ENCODE assay signal across 8 cellular contexts in genomic region chr17:69047368-69048263, GRCh38. TPM values are rescaled to one million over a fixed set of nuclear protein-coding genes. Genes with fewer than 3 reads are reported as not detected.
DNase-seq lines count a peak whose midpoint lies in the region; ATAC-seq and TF ChIP-seq lines count a peak whose summit lies in the region.

No MANE protein-coding gene starts in this region.

- peaks cover 3% of the 10 kb centered on the region for H3K4me1 Mint-ChIP-seq in activated CD4-positive, alpha-beta memory T cell treated with anti-CD3 and anti-CD28 coated beads for 36 hours (ENCODE audit: low read depth)

- no TSS peak for BruUV-seq in mammary epithelial cell (replicated peaks; lab: Mats Ljungman, UMichigan)

- no peaks in the 10 kb centered on the region for H3K36me3 ChIP-seq in HUES6 (ENCODE audit: control insufficient read depth, insufficient read depth, low read length)
- no peaks in the 10 kb centered on the region for H3K36me3 ChIP-seq in mammary epithelial cell (ENCODE audit: insufficient read depth, low read length)
- H3K36me3 ChIP-seq in transverse colon: no peaks in the 10 kb centered on the region

- no peaks in the 10 kb centered on the region for H3K36me3 Mint-ChIP-seq in activated CD4-positive, alpha-beta memory T cell treated with anti-CD3 and anti-CD28 coated beads for 36 hours
- H3K36me3 Mint-ChIP-seq in activated naive CD4-positive, alpha-beta T cell treated with anti-CD3 and anti-CD28 coated beads, Interleukin-2, amount 50 U/mL, for 72 hours: no peaks in the 10 kb centered on the region

- no peaks in the 10 kb centered on the region for H3K9me3 Mint-ChIP-seq in activated CD4-positive, alpha-beta memory T cell treated with anti-CD3 and anti-CD28 coated beads for 36 hours
- H3K9me3 Mint-ChIP-seq in activated naive CD4-positive, alpha-beta T cell treated with anti-CD3 and anti-CD28 coated beads, Interleukin-2, amount 50 U/mL, for 72 hours: no peaks in the 10 kb centered on the region

- peak; percentile 52 for DNase-seq in mammary epithelial cell
- DNase-seq in kidney tubule cell (ENCODE audit: low spot score): peak; percentile 72
- peak; percentile 66 for DNase-seq in transverse colon
- DNase-seq in activated CD4-positive, alpha-beta memory T cell treated with anti-CD3 and anti-CD28 coated beads for 36 hours: no peak
- DNase-seq in SHP77 (lab: John Stamatoyannopoulos, UW): no peak
- no peak for DNase-seq in activated naive CD4-positive, alpha-beta T cell treated with anti-CD3 and anti-CD28 coated beads, Interleukin-2, amount 50 U/mL, for 72 hours (ENCODE audit: low spot score in 2 of 2)

- no peaks in the 10 kb centered on the region for H3K79me2 ChIP-seq in mammary epithelial cell (ENCODE audit: insufficient read depth, low read length)

- ATAC-seq in HG02763 (IDR thresholded peaks at IDR 0.05; ENCODE audit: unreplicated experiment): no peak
- no peak for ATAC-seq in activated naive CD4-positive, alpha-beta T cell treated with anti-CD3 and anti-CD28 coated beads, Interleukin-2, amount 50 U/mL, for 72 hours

- intact Hi-C loops in mammary epithelial cell (cut with micrococcal nuclease) (loop anchor here (5.0 kb wide), 1 partner anchor 270 kb away; no protein-coding TSS in a partner anchor), transverse colon (cut with DNase I; ENCODE audit: low total_unique reads) (no loop called here)
- intact Hi-C loops in activated CD4-positive, alpha-beta memory T cell treated with anti-CD3 and anti-CD28 coated beads for 36 hours (cut with micrococcal nuclease): no loop called here

- in situ Hi-C loops in mammary epithelial cell (cut with MboI; ENCODE audit: low sequenced_read_pairs in 2 of 2) (no loop called here), transverse colon (cut with MboI; ENCODE audit: low pct_ligation_motif_present in 1 of 4, low pct_unique_long_range_greater_than_20kb in 1 of 4, low sequenced_read_pairs in 3 of 4) (no loop called here)

- no peak for TF ChIP-seq CTCF in mammary epithelial cell (conservative IDR thresholded peaks at IDR 0.05 in 1 of 2, IDR thresholded peaks at IDR 0.05 in 1 of 2; ENCODE audit: extremely low read depth in 1 of 2, insufficient read depth in 1 of 2, low read depth in 1 of 2, low read length in 2 of 2)
- no peak for TF ChIP-seq CTCF in transverse colon (IDR thresholded peaks at IDR 0.05)

- no peaks in the 10 kb centered on the region for H4K20me1 ChIP-seq in mammary epithelial cell (ENCODE audit: insufficient read depth, low read length)

- H3K4me3 ChIP-seq in HUES6 (ENCODE audit: low read depth, low read length) (no peak overlapping the region), mammary epithelial cell (replicated peaks in 1 of 3; ENCODE audit: insufficient read depth in 1 of 3, low read depth in 2 of 3, low read length in 3 of 3) (no peak overlapping the region), transverse colon (peak overlapping the region in 1 of 4 donors; percentile 20)

- H3K9me3 ChIP-seq in HUES6 (ENCODE audit: control insufficient read depth, insufficient read depth, low read depth, low read length): no peaks in the 10 kb centered on the region
- no peaks in the 10 kb centered on the region for H3K9me3 ChIP-seq in mammary epithelial cell (replicated peaks; ENCODE audit: insufficient read depth, low read length)
- no peaks in the 10 kb centered on the region for H3K9me3 ChIP-seq in transverse colon

- H3K27ac ChIP-seq in HUES6 (ENCODE audit: low read depth, low read length) (no peak overlapping the region), mammary epithelial cell (ENCODE audit: insufficient read depth, low read depth, low read length) (no peak overlapping the region), transverse colon (peak overlapping the region; percentile 70 to 87 (median 82))

- H3K27me3 ChIP-seq in HUES6 (ENCODE audit: control insufficient read depth, insufficient read depth, low read length) (no peaks in the 10 kb centered on the region), mammary epithelial cell (ENCODE audit: insufficient read depth, low read length) (no peaks in the 10 kb centered on the region), transverse colon (no peaks in the 10 kb centered on the region)

- CTCF ChIA-PET in mammary epithelial cell (lab: Charles Lee; ENCODE audit: low non-redundant PET): no interaction called here
- CTCF ChIA-PET in activated CD4-positive, alpha-beta memory T cell treated with anti-CD3 and anti-CD28 coated beads for 36 hours (lab: Charles Lee): no interaction called here

- no peak overlapping the region for H3K4me2 ChIP-seq in mammary epithelial cell (ENCODE audit: insufficient read depth, low read depth, low read length)

- no peak overlapping the region for H3K27ac Mint-ChIP-seq in activated CD4-positive, alpha-beta memory T cell treated with anti-CD3 and anti-CD28 coated beads for 36 hours
- H3K27ac Mint-ChIP-seq in activated naive CD4-positive, alpha-beta T cell treated with anti-CD3 and anti-CD28 coated beads, Interleukin-2, amount 50 U/mL, for 72 hours: no peak overlapping the region

- WGBS in mammary epithelial cell (ENCODE audit: low coverage, missing lambda C conversion rate): 69% methylated on average over 3 of the region's 3 CpGs
- WGBS in transverse colon (ENCODE audit: low coverage in 1 of 2), 2 donors: 10 to 29% methylated on average over 2 to 3 of the region's 3 CpGs

- POLR2A ChIA-PET in activated CD4-positive, alpha-beta memory T cell treated with anti-CD3 and anti-CD28 coated beads for 36 hours (lab: Charles Lee): no interaction called here

- no peaks in the 10 kb centered on the region for H3K4me1 ChIP-seq in HUES6 (ENCODE audit: control insufficient read depth, insufficient read depth, low read length)
- H3K4me1 ChIP-seq in mammary epithelial cell (ENCODE audit: insufficient read depth, low read length): peaks cover 4% of the 10 kb centered on the region
- H3K4me1 ChIP-seq in transverse colon: peaks cover 0 to 27% (median 12%) of the 10 kb centered on the region in 4 donors

- H3K4me3 Mint-ChIP-seq in activated CD4-positive, alpha-beta memory T cell treated with anti-CD3 and anti-CD28 coated beads for 36 hours: no peak overlapping the region

- no peak overlapping the region for H2AFZ ChIP-seq in mammary epithelial cell (ENCODE audit: low read depth, low read length)

- peaks cover 6% of the 10 kb centered on the region for H3K27me3 Mint-ChIP-seq in activated CD4-positive, alpha-beta memory T cell treated with anti-CD3 and anti-CD28 coated beads for 36 hours

- H3K9ac ChIP-seq in HUES6 (ENCODE audit: low read length): peak overlapping the region; percentile 4
- no peak overlapping the region for H3K9ac ChIP-seq in mammary epithelial cell (ENCODE audit: insufficient read depth, low read length)

- dilution Hi-C loops in mammary epithelial cell (cut with HindIII; ENCODE audit: low sequenced_read_pairs): no loop called here

- TF ChIP-seq POLR2A in transverse colon (IDR thresholded peaks at IDR 0.05): no peak

- TF ChIP-seq EP300 in transverse colon (IDR thresholded peaks at IDR 0.05; ENCODE audit: low read depth): no peak

RNA-seq across cellular contexts. Expression of gene ABCA9, which starts 13.1 kb away (rescaled TPM):
- total RNA-seq in mammary epithelial cell (1 to 10 TPM in 1 of 2 donors, under 1 TPM in 1; 0.31 to 1.8 TPM), transverse colon (10 to 100 TPM in 2 of 4 donors, 1 to 10 TPM in 2; 5.8 to 23.8 (median 13.9) TPM)
- polyA plus RNA-seq in mammary epithelial cell: 0.02 TPM
- polyA minus RNA-seq in mammary epithelial cell: not detected
- not detected for total RNA-seq in activated CD4-positive, alpha-beta memory T cell treated with anti-CD3 and anti-CD28 coated beads for 36 hours
- total RNA-seq in activated naive CD4-positive, alpha-beta T cell treated with anti-CD3 and anti-CD28 coated beads, Interleukin-2, amount 50 U/mL, for 72 hours: not detected

Comparison
In these comparisons a context has a peak if more than half of its experiments do, and no peak if none do; other contexts are left out.
1. H3K27ac ChIP-seq: peak in transverse colon (4 of 4); none in HUES6 (single experiment) and mammary epithelial cell (single experiment).
2. DNase-seq: peak in mammary epithelial cell (single experiment), kidney tubule cell (single experiment) and transverse colon (single experiment); none in activated CD4-positive, alpha-beta memory T cell treated with anti-CD3 and anti-CD28 coated beads for 36 hours (single experiment), SHP77 (0 of 2) and activated naive CD4-positive, alpha-beta T cell treated with anti-CD3 and anti-CD28 coated beads, Interleukin-2, amount 50 U/mL, for 72 hours (0 of 2).